Comparison of ENCODE assay signal across 12 cellular contexts in the genomic region with DNA sequence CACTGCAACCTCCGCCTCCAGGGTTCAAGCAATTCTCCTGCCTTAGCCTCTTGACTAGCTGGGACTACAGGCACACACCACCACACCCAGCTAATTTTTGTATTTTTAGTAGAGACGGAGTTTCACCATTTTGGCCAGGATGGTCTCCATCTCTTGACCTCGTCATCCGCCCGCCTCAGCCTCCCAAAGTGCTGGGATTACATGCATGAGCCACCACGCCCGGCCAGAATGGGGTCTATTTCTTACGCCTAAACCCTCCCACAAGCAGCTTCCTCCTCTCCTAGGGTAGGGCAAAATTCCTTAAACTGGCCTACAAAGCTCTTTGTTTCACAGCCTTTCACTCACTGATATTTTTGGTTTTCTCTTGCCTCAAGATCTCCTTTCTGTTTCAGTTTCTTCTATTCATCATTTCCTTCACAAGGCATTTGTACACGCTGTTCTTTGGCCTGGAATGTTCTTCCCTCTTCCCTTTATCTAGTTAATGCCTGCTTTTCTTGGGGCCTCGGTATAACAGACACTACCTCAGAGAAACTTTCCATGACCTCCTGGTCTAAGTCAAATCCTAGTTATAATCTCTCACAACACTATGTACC. TPM values are rescaled to one million over a fixed set of nuclear protein-coding genes. Genes with fewer than 3 reads are reported as not detected.
A peak's percentile ranks its signal among the peaks of the same experiment; 100 is the strongest.
DNase-seq lines count a peak whose midpoint lies in the region; ATAC-seq and TF ChIP-seq lines count a peak whose summit lies in the region.
"Had no signal": no experiment of that assay in that cellular context is flagged by ENCODE, and none has a peak within 500 bp of the region (broad histone marks: within the 10 kb centered on the region; RNA-seq: fewer than 3 reads in every experiment).

No MANE protein-coding gene starts in this region.

- CTCF ChIA-PET in CD8-positive, alpha-beta T cell (lab: Charles Lee): no interaction called here

- intact Hi-C loops in CD8-positive, alpha-beta T cell (cut with DNase I, micrococcal nuclease): no loop called here

- H3K4me3 ChIP-seq in GM12865 (ENCODE audit: low read depth, low read length): no peak overlapping the region
- H3K4me3 ChIP-seq in rectal smooth muscle tissue (ENCODE audit: low read length): no peak overlapping the region
- no peak overlapping the region for H3K4me3 ChIP-seq in CD8-positive, alpha-beta T cell (ENCODE audit: low read depth, low read length)
- H3K4me3 ChIP-seq: ovary had no signal

- peaks cover 3% of the 10 kb centered on the region for H3K4me1 Mint-ChIP-seq in CD8-positive, alpha-beta T cell (ENCODE audit: low read depth)

- H3K4me1 ChIP-seq in rectal smooth muscle tissue (ENCODE audit: control insufficient read depth, insufficient read depth, low read length): peaks cover 6% of the 10 kb centered on the region
- H3K4me1 ChIP-seq in CD8-positive, alpha-beta T cell (ENCODE audit: insufficient read depth, low read length): no peaks in the 10 kb centered on the region

- POLR2A ChIA-PET in CD8-positive, alpha-beta T cell (lab: Charles Lee): no interaction called here

- peak overlapping the region; percentile 59 for H3K27ac ChIP-seq in rectal smooth muscle tissue (ENCODE audit: low read depth, low read length)
- H3K27ac ChIP-seq in CD8-positive, alpha-beta T cell (ENCODE audit: low read depth, low read length): no peak overlapping the region
- H3K27ac ChIP-seq: RWPE1 had no signal

- no peaks in the 10 kb centered on the region for H3K9me3 ChIP-seq in CD8-positive, alpha-beta T cell (ENCODE audit: low read length)
- H3K9me3 ChIP-seq: ovary had no signal

- H3K36me3 Mint-ChIP-seq in CD8-positive, alpha-beta T cell: no peaks in the 10 kb centered on the region

- H3K36me3 ChIP-seq in rectal smooth muscle tissue (ENCODE audit: control insufficient read depth, insufficient read depth, low read length): no peaks in the 10 kb centered on the region
- no peaks in the 10 kb centered on the region for H3K36me3 ChIP-seq in CD8-positive, alpha-beta T cell (ENCODE audit: insufficient read depth, low read length)
- H3K36me3 ChIP-seq: ovary had no signal

- no peak for ATAC-seq in CD8-positive, alpha-beta T cell

- H3K27me3 Mint-ChIP-seq in CD8-positive, alpha-beta T cell (ENCODE audit: low read depth): no peaks in the 10 kb centered on the region
- H3K27me3 Mint-ChIP-seq: activated naive CD8-positive, alpha-beta T cell had no signal

- peak; percentile 21 for DNase-seq in GM12865 (ENCODE audit: low read depth)
- peak; percentile 38 for DNase-seq in OCI-M1 (lab: John Stamatoyannopoulos, UW)
- peak; percentile 37 for DNase-seq in globus pallidus (ENCODE audit: low spot score)
- DNase-seq in NCI-H2029 treated with DMSO at 0.1 percent for 48 hours (lab: John Stamatoyannopoulos, UW): no peak
- DNase-seq in GDM1 (lab: John Stamatoyannopoulos, UW): no peak
- DNase-seq in NCI-H2107 (lab: John Stamatoyannopoulos, UW): no peak
- DNase-seq in CD8-positive, alpha-beta T cell: no peak
- DNase-seq: NCI-H2171 treated with DMSO at 0.1 percent for 48 hours, ovary had no signal

- no peaks in the 10 kb centered on the region for H3K27me3 ChIP-seq in rectal smooth muscle tissue (ENCODE audit: control insufficient read depth, insufficient read depth, low read length)
- H3K27me3 ChIP-seq in CD8-positive, alpha-beta T cell (ENCODE audit: insufficient read depth, low read length): no peaks in the 10 kb centered on the region
- H3K27me3 ChIP-seq: ovary had no signal

- H3K9ac ChIP-seq in rectal smooth muscle tissue (ENCODE audit: low read length): no peak overlapping the region

- no peaks in the 10 kb centered on the region for H3K9me3 Mint-ChIP-seq in CD8-positive, alpha-beta T cell

- H3K27ac Mint-ChIP-seq in CD8-positive, alpha-beta T cell: no peak overlapping the region
- H3K27ac Mint-ChIP-seq: activated naive CD8-positive, alpha-beta T cell had no signal

- H3K4me3 Mint-ChIP-seq in CD8-positive, alpha-beta T cell: no peak overlapping the region
- H3K4me3 Mint-ChIP-seq: activated naive CD8-positive, alpha-beta T cell had no signal

- TF ChIP-seq CTCF in GM12865 (IDR thresholded peaks at IDR 0.05; ENCODE audit: insufficient read depth, low read depth, low read length, missing control alignments): no peak
- TF ChIP-seq CTCF in CD8-positive, alpha-beta T cell (IDR thresholded peaks at IDR 0.05): no peak

RNA-seq across cellular contexts. Expression of a gene that starts 6.7 kb away (rescaled TPM):
- total RNA-seq in CD8-positive, alpha-beta T cell: 1 to 10 TPM in 1 of 2 experiments, under 1 TPM in 1; 0.71 to 1.1 TPM

RNA-seq across cellular contexts. Expression of a gene that starts 6.8 kb away (rescaled TPM):
- total RNA-seq in CD8-positive, alpha-beta T cell: 10 to 100 TPM; 48.3 to 48.9 TPM

Comparison
In these comparisons a context has a peak if more than half of its experiments do, and no peak if none do; other contexts are left out.
1. DNase-seq: peak in GM12865 (single experiment), OCI-M1 (single experiment) and globus pallidus (single experiment); none in NCI-H2029 treated with DMSO at 0.1 percent for 48 hours (single experiment), GDM1 (single experiment), NCI-H2107 (single experiment) and CD8-positive, alpha-beta T cell (0 of 7).